Comparison of ENCODE assay signal across 1 cellular context in the genomic region with DNA sequence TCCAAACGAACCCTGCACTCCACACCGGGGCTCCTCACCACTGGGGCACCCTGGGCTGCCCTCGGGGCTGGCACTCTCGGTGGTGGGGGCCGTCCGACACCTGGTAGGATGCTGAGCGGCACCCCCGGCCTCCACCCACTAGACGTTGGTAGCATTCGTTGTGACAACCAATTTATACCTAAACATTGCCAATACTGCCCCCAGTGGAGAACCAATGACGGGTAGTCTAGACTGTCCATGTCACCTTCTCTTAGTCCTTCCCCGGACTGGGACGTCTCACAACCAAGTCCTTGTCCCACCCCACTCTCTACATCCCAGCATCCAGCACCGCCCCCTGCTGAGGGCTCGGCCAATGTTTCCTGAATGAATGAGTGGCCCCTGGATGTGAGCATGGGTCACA.
A peak's percentile ranks its signal among the peaks of the same experiment; 100 is the strongest.
TF ChIP-seq lines count a peak whose summit lies in the region.

No MANE protein-coding gene starts in this region.

TF ChIP-seq in HepG2, 621 proteins besides CTCF, POLR2A, EP300 and RAD21:
- peak; percentile 33 for TF ChIP-seq STAG1 (CRISPR knock-in tag; IDR thresholded peaks at IDR 0.05)
